Comparison of ENCODE assay signal across 14 cellular contexts in genomic region chr15:69303337-69304175, GRCh38. TPM values are rescaled to one million over a fixed set of nuclear protein-coding genes. Genes with fewer than 3 reads are reported as not detected.
A peak's percentile ranks its signal among the peaks of the same experiment; 100 is the strongest.
DNase-seq lines count a peak whose midpoint lies in the region; ATAC-seq, FAIRE-seq and TF ChIP-seq lines count a peak whose summit lies in the region.
"Had no signal": no experiment of that assay in that cellular context is flagged by ENCODE, and none has a peak within 500 bp of the region (broad histone marks: within the 10 kb centered on the region; RNA-seq: fewer than 3 reads in every experiment).

No MANE protein-coding gene starts in this region.

- H3K9me3 Mint-ChIP-seq in CD14-positive monocyte (peaks cover 0 to 11% (median 2%) of the 10 kb centered on the region in 7 donors), WTC11 (peaks cover 8% of the 10 kb centered on the region)

- H3K79me2 ChIP-seq in keratinocyte (ENCODE audit: control insufficient read depth, insufficient read depth, low read length): no peaks in the 10 kb centered on the region

- DNase-seq in CD14-positive monocyte (ENCODE audit: low spot score) (no peak), HuH-7 (ENCODE audit: low spot score) (peak; percentile 78), WTC11 (ENCODE audit: low spot score) (no peak), keratinocyte (ENCODE audit: low read depth, low spot score) (no peak), GM19238 (ENCODE audit: insufficient read length, low spot score) (no peak)
- no peak for DNase-seq in activated CD4-positive, alpha-beta T cell treated with anti-CD3 and anti-CD28 coated beads for 1 hour
- DNase-seq: activated naive CD4-positive, alpha-beta T cell treated with Interleukin-2 at 50 U/mL for 16 hours; NCI-H524 treated with DMSO at 0.1 percent for 48 hours; small intestine; WERI-Rb-1 had no signal

- no peaks in the 10 kb centered on the region for H3K9me1 ChIP-seq in keratinocyte (ENCODE audit: control insufficient read depth, extremely low read depth, insufficient read depth, low read length)

- H3K4me2 ChIP-seq in keratinocyte (ENCODE audit: control insufficient read depth, extremely low read depth, insufficient read depth, low read depth, low read length): no peak overlapping the region

- no peak overlapping the region for H3K4me3 ChIP-seq in keratinocyte (ENCODE audit: control insufficient read depth in 2 of 3, extremely low read depth in 1 of 3, insufficient read depth in 2 of 3, low read depth in 1 of 3, low read length in 3 of 3)

- POLR2A ChIA-PET in WTC11 (lab: Charles Lee): no interaction called here

- no peak overlapping the region for H3K9ac ChIP-seq in keratinocyte (ENCODE audit: control insufficient read depth, extremely low read depth, insufficient read depth, low read length)

- H3K4me1 Mint-ChIP-seq in CD14-positive monocyte (peaks cover 13% of the 10 kb centered on the region), WTC11 (peaks cover 21% of the 10 kb centered on the region)

- dilution Hi-C loops in keratinocyte (cut with MboI; ENCODE audit: extremely low pct_ligation_motif_present, low sequenced_read_pairs): no loop called here

- H4K20me1 ChIP-seq in keratinocyte (ENCODE audit: control insufficient read depth, extremely low read depth, insufficient read depth, low read length): no peaks in the 10 kb centered on the region

- FAIRE-seq in keratinocyte (lab: Jason Lieb, UNC): no peak
- FAIRE-seq: small intestine had no signal

- H2AFZ ChIP-seq in keratinocyte (ENCODE audit: control insufficient read depth, low read length): no peak overlapping the region

- intact Hi-C loops in CD14-positive monocyte (cut with micrococcal nuclease): no loop called here

- H3K4me1 ChIP-seq in keratinocyte (ENCODE audit: control insufficient read depth, extremely low read depth, insufficient read depth, low read length): no peaks in the 10 kb centered on the region

- H3K27ac Mint-ChIP-seq in CD14-positive monocyte (no peak overlapping the region), WTC11 (no peak overlapping the region)
- H3K27ac Mint-ChIP-seq: IgD-negative memory B cell had no signal

- H3K36me3 ChIP-seq in keratinocyte (ENCODE audit: control insufficient read depth in 2 of 2, extremely low read depth in 1 of 2, insufficient read depth in 2 of 2, low read length in 2 of 2): no peaks in the 10 kb centered on the region
- H3K36me3 ChIP-seq: WERI-Rb-1 had no signal

- H3K27me3 ChIP-seq in keratinocyte (ENCODE audit: control insufficient read depth, extremely low read depth, insufficient read depth, low read length): peaks cover 33% of the 10 kb centered on the region

- H3K4me3 Mint-ChIP-seq in CD14-positive monocyte: no peak overlapping the region
- no peak overlapping the region for H3K4me3 Mint-ChIP-seq in WTC11

- H3K36me3 Mint-ChIP-seq in CD14-positive monocyte: peaks cover 0 to 3% of the 10 kb centered on the region in 2 donors
- peaks cover 14% of the 10 kb centered on the region for H3K36me3 Mint-ChIP-seq in WTC11
- H3K36me3 Mint-ChIP-seq: IgD-negative memory B cell had no signal

- ATAC-seq in WTC11 (no peak), GM21723 (IDR thresholded peaks at IDR 0.05; ENCODE audit: unreplicated experiment) (no peak), HG03378 (IDR thresholded peaks at IDR 0.05; ENCODE audit: unreplicated experiment) (no peak)

- TF ChIP-seq CTCF in CD14-positive monocyte (IDR thresholded peaks at IDR 0.05): peak; percentile 13
- peak; percentile 29; the same call in 1 of the 2 replicates for TF ChIP-seq CTCF in WTC11 (IDR thresholded peaks at IDR 0.05)
- peak in 2 of 3 experiments; percentile 8 to 32 for TF ChIP-seq CTCF in keratinocyte (optimal IDR thresholded peaks at IDR 0.05 in 1 of 3, IDR thresholded peaks at IDR 0.05 in 1 of 3, conservative IDR thresholded peaks at IDR 0.05 in 1 of 3; ENCODE audit: extremely low read depth in 1 of 3, insufficient read depth in 2 of 3, low read length in 3 of 3)

- H3K27me3 Mint-ChIP-seq in CD14-positive monocyte (ENCODE audit: low read depth in 3 of 3) (peaks cover 29 to 36% (median 29%) of the 10 kb centered on the region in 3 donors), WTC11 (ENCODE audit: low read depth) (peaks cover 21% of the 10 kb centered on the region)

- H3K27ac ChIP-seq in keratinocyte (ENCODE audit: control insufficient read depth, insufficient read depth, low read length): no peak overlapping the region
- H3K27ac ChIP-seq: WERI-Rb-1 had no signal

- H3K9me3 ChIP-seq in keratinocyte (ENCODE audit: control insufficient read depth, low read depth, low read length): no peaks in the 10 kb centered on the region

- CTCF ChIA-PET in WTC11 (lab: Charles Lee): interaction anchor here (1.2 to 2.0 kb wide), 6 partner anchors 10 to 272 kb away, joined by 3 to 7 read pairs (median 4); no protein-coding TSS in a partner anchor

TF ChIP-seq in WTC11, 78 proteins besides CTCF, POLR2A, EP300 and RAD21:
- no peak for TF ChIP-seq FOXK1 (CRISPR knock-in tag; IDR thresholded peaks at IDR 0.05)
- no peak for TF ChIP-seq GRHL2 (CRISPR knock-in tag; IDR thresholded peaks at IDR 0.05; ENCODE audit: insufficient replicate concordance, severe bottlenecking)
- no peak for TF ChIP-seq MXD4 (CRISPR knock-in tag; IDR thresholded peaks at IDR 0.05; ENCODE audit: borderline replicate concordance)
- no peak for TF ChIP-seq NR1H2 (CRISPR knock-in tag; IDR thresholded peaks at IDR 0.05)
- TF ChIP-seq SMAD4 (CRISPR knock-in tag; IDR thresholded peaks at IDR 0.05): no peak
- no peak for TF ChIP-seq ETV6 (CRISPR knock-in tag; IDR thresholded peaks at IDR 0.05)
- TF ChIP-seq FOXP1 (CRISPR knock-in tag; IDR thresholded peaks at IDR 0.05; ENCODE audit: borderline replicate concordance): no peak
- no peak for TF ChIP-seq TEAD1 (CRISPR knock-in tag; IDR thresholded peaks at IDR 0.05)
- no peak for TF ChIP-seq E2F5 (CRISPR knock-in tag; IDR thresholded peaks at IDR 0.05)
- TF ChIP-seq TEAD4 (CRISPR knock-in tag; IDR thresholded peaks at IDR 0.05): no peak; the same call in 1 of the 2 replicates

RNA-seq across cellular contexts. Expression of gene PAQR5, which starts 4.8 kb away (rescaled TPM):
- polyA plus RNA-seq in CD14-positive monocyte (not detected), keratinocyte (0.06 to 0.30 TPM (median 0.30 TPM) in 3 replicates)
- total RNA-seq in WTC11 (2021): 9.4 to 11.5 TPM (median 11.4 TPM) in 3 replicates
- polyA plus RNA-seq in keratinocyte (2011; ENCODE audit: low read depth): 0.49 TPM
- 0.13 and 0.19 TPM in 2 replicates for polyA plus RNA-seq in keratinocyte (2011; cell fraction: cytosol; rRNA removed)
- 0.74 and 1.1 TPM in 2 replicates for polyA plus RNA-seq in keratinocyte (2011; cell fraction: nucleus; rRNA removed)
- 0.09 and 0.58 TPM in 2 replicates for polyA plus RNA-seq in keratinocyte (2012; ENCODE audit: low replicate concordance)
- 0.10 to 0.40 TPM in 2 of 3 replicates, not detected in the other for polyA minus RNA-seq in keratinocyte
- not detected for polyA minus RNA-seq in keratinocyte (2011; cell fraction: cytosol; rRNA and poly(A)+ RNA removed)
- 0.54 and 1.2 TPM in 2 replicates for polyA minus RNA-seq in keratinocyte (2011; cell fraction: nucleus; rRNA and poly(A)+ RNA removed)
- total RNA-seq: lung microvascular endothelial cell had no signal
- polyA plus RNA-seq: IgD-negative memory B cell had no signal
